ENCODE assay signal across 15 cellular contexts in the genomic region with DNA sequence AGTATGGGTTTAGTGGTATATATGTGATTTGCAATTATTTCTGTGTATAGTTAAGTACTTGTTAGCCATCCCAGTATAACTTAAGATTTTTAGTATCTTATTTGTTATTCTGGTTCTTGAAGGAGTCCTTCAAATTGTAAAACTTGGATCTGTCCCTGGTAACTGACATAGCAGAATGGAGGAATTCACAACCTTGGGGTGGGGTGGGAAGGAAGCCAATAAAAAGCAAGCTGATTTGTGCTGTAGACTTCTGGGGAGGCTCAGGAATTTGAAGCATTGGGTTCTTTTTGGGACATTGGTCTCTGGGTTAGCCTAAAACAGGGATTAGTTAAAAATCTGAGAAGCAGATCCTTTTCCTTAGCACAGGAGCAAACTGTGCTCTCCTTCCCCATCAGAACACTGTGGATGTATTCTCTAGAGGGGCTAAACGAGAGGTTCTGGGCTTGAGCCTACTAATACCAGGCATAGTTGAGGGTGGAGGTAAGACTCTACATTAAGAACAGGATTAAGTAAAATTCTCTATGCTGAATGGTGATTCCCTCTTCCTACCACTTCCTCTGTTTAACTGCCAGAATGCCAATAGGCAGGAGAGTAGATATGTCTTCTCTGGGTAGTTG. TPM values are rescaled to one million over a fixed set of nuclear protein-coding genes. Genes with fewer than 3 reads are reported as not detected.
A peak's percentile ranks its signal among the peaks of the same experiment; 100 is the strongest.
DNase-seq lines count a peak whose midpoint lies in the region; ATAC-seq and TF ChIP-seq lines count a peak whose summit lies in the region.
"Had no signal": no experiment of that assay in that cellular context is flagged by ENCODE, and none has a peak within 500 bp of the region (broad histone marks: within the 10 kb centered on the region; RNA-seq: fewer than 3 reads in every experiment).

No MANE protein-coding gene starts in this region.

- H3K4me3 Mint-ChIP-seq in activated CD8-positive, alpha-beta memory T cell treated with anti-CD3 and anti-CD28 coated beads, Interleukin-2, amount 10 ng/mL, durations not matched to agents 7 days and 5 days, result no peak overlapping the region
- H3K4me3 Mint-ChIP-seq in activated CD4-positive, alpha-beta memory T cell treated with anti-CD3 and anti-CD28 coated beads for 36 hours, result no peak overlapping the region
- no peak overlapping the region for H3K4me3 Mint-ChIP-seq in CD8-positive, alpha-beta memory T cell

- H3K4me1 Mint-ChIP-seq in activated CD8-positive, alpha-beta memory T cell treated with anti-CD3 and anti-CD28 coated beads, Interleukin-2, amount 10 ng/mL, durations not matched to agents 7 days and 5 days, result peaks cover 12% of the 10 kb centered on the region
- H3K4me1 Mint-ChIP-seq in activated CD4-positive, alpha-beta memory T cell treated with anti-CD3 and anti-CD28 coated beads for 36 hours (ENCODE audit: low read depth), result peaks cover 6% of the 10 kb centered on the region
- H3K4me1 Mint-ChIP-seq in CD8-positive, alpha-beta memory T cell, result peaks cover 12 to 18% (median 14%) of the 10 kb centered on the region in 3 donors

- POLR2A ChIA-PET in activated CD4-positive, alpha-beta memory T cell treated with anti-CD3 and anti-CD28 coated beads for 36 hours (lab: Charles Lee), result no interaction called here
- POLR2A ChIA-PET in CD8-positive, alpha-beta memory T cell (lab: Charles Lee), result no interaction called here

- WGBS in adrenal gland, 4 donors, result 73 to 100% (median 84%) methylated on average over 1 of the region's 1 CpG
- WGBS in testis, 2 donors, result 36 to 48% methylated on average over 1 of the region's 1 CpG

- intact Hi-C loops in adrenal gland (cut with DNase I) (no loop called here), testis (cut with DNase I; ENCODE audit: low total_unique reads) (no loop called here)
- intact Hi-C loops in activated CD4-positive, alpha-beta memory T cell treated with anti-CD3 and anti-CD28 coated beads for 36 hours (cut with micrococcal nuclease), result no loop called here

- peaks cover 63% of the 10 kb centered on the region for H3K36me3 Mint-ChIP-seq in activated CD8-positive, alpha-beta memory T cell treated with anti-CD3 and anti-CD28 coated beads, Interleukin-2, amount 10 ng/mL, durations not matched to agents 7 days and 5 days
- H3K36me3 Mint-ChIP-seq in activated CD4-positive, alpha-beta memory T cell treated with anti-CD3 and anti-CD28 coated beads for 36 hours, result peaks cover 56% of the 10 kb centered on the region
- peaks cover 22 to 78% (median 35%) of the 10 kb centered on the region in 3 donors for H3K36me3 Mint-ChIP-seq in CD8-positive, alpha-beta memory T cell

- TF ChIP-seq POLR2A in adrenal gland (IDR thresholded peaks at IDR 0.05) (no peak), testis (IDR thresholded peaks at IDR 0.05) (no peak)

- no peaks in the 10 kb centered on the region for H3K27me3 Mint-ChIP-seq in activated CD8-positive, alpha-beta memory T cell treated with anti-CD3 and anti-CD28 coated beads, Interleukin-2, amount 10 ng/mL, durations not matched to agents 7 days and 5 days
- H3K27me3 Mint-ChIP-seq in activated CD4-positive, alpha-beta memory T cell treated with anti-CD3 and anti-CD28 coated beads for 36 hours, result no peaks in the 10 kb centered on the region
- H3K27me3 Mint-ChIP-seq in CD8-positive, alpha-beta memory T cell, result peaks cover 0 to 3% of the 10 kb centered on the region in 2 donors

- peak overlapping the region in 3 of 5 donors; percentile 1 to 36 (median 15) for H3K27ac ChIP-seq in adrenal gland
- H3K27ac ChIP-seq in thoracic aorta, result peak overlapping the region; percentile 73 to 81
- H3K27ac ChIP-seq in testis, result peak overlapping the region in 1 of 2 donors; percentile 16
- no peak overlapping the region for H3K27ac ChIP-seq in CD8-positive, alpha-beta memory T cell (ENCODE audit: low read depth, low read length)
- H3K27ac ChIP-seq: 22Rv1 had no signal

- DNase-seq in activated CD8-positive, alpha-beta memory T cell treated with anti-CD3 and anti-CD28 coated beads, Interleukin-2, amount 10 ng/mL, durations not matched to agents 7 days and 5 days, result no peak
- no peak for DNase-seq in activated CD8-positive, alpha-beta memory T cell treated with anti-CD3 and anti-CD28 coated beads, Interleukin-2, amount 50 U/mL, for 48 hours
- DNase-seq in adrenal gland, result peak in 6 of 7 donors; percentile 25 to 62 (median 43)
- DNase-seq in hepatic stellate cell (ENCODE audit: low spot score), result peak; percentile 34
- DNase-seq in thoracic aorta (ENCODE audit: low spot score), result no peak
- DNase-seq in activated CD4-positive, alpha-beta memory T cell treated with anti-CD3 and anti-CD28 coated beads for 36 hours, result no peak
- DNase-seq in testis, result no peak
- no peak for DNase-seq in CD8-positive, alpha-beta memory T cell
- DNase-seq: activated CD4-positive, alpha-beta T cell treated with anti-CD3 and anti-CD28 coated beads, Interleukin-2, amount 50 U/mL, for 4 hours; effector CD4-positive, alpha-beta T cell; KG1; NCI-H446; small intestine; stimulated activated naive CD8-positive, alpha-beta T cell treated with anti-CD3 and anti-CD28 coated beads, Interleukin-15, Interleukin-2, amounts not matched to agents 100 U/mL and 50 U/mL, for 24 hours had no signal

- H3K36me3 ChIP-seq in adrenal gland (replicated peaks in 1 of 2), result peaks cover 0 to 51% of the 10 kb centered on the region in 2 donors
- H3K36me3 ChIP-seq in thoracic aorta, result peaks cover 31% of the 10 kb centered on the region
- no peaks in the 10 kb centered on the region for H3K36me3 ChIP-seq in testis (ENCODE audit: low read depth, missing control alignments)
- H3K36me3 ChIP-seq in CD8-positive, alpha-beta memory T cell (ENCODE audit: insufficient read depth, low read length), result peaks cover 20% of the 10 kb centered on the region

- TF ChIP-seq CTCF in adrenal gland (IDR thresholded peaks at IDR 0.05), result no peak
- TF ChIP-seq CTCF in thoracic aorta (IDR thresholded peaks at IDR 0.05), result no peak
- TF ChIP-seq CTCF in testis (IDR thresholded peaks at IDR 0.05), result no peak

- CTCF ChIA-PET in activated CD8-positive, alpha-beta memory T cell treated with anti-CD3 and anti-CD28 coated beads, Interleukin-2, amount 10 ng/mL, durations not matched to agents 7 days and 5 days (lab: Charles Lee), result interaction anchor here (1.2 kb wide), 1 partner anchor 10 kb away, joined by 4 read pairs; no protein-coding TSS in a partner anchor
- CTCF ChIA-PET in activated CD4-positive, alpha-beta memory T cell treated with anti-CD3 and anti-CD28 coated beads for 36 hours (lab: Charles Lee), result interaction anchor here (1.9 kb wide), 1 partner anchor 106 kb away, joined by 7 read pairs; a partner anchor contains a TSS
- CTCF ChIA-PET in CD8-positive, alpha-beta memory T cell (lab: Charles Lee), result no interaction called here

- H3K4me3 ChIP-seq in adrenal gland, result no peak overlapping the region
- H3K4me3 ChIP-seq in thoracic aorta, result no peak overlapping the region
- no peak overlapping the region for H3K4me3 ChIP-seq in testis
- H3K4me3 ChIP-seq in CD8-positive, alpha-beta memory T cell (ENCODE audit: low read length), result no peak overlapping the region

- H3K9me3 ChIP-seq in adrenal gland (replicated peaks in 1 of 3), result no peaks in the 10 kb centered on the region
- no peaks in the 10 kb centered on the region for H3K9me3 ChIP-seq in thoracic aorta
- no peaks in the 10 kb centered on the region for H3K9me3 ChIP-seq in testis
- no peaks in the 10 kb centered on the region for H3K9me3 ChIP-seq in CD8-positive, alpha-beta memory T cell (ENCODE audit: low read length)

- H3K9me3 Mint-ChIP-seq in activated CD8-positive, alpha-beta memory T cell treated with anti-CD3 and anti-CD28 coated beads, Interleukin-2, amount 10 ng/mL, durations not matched to agents 7 days and 5 days (ENCODE audit: low read depth), result no peaks in the 10 kb centered on the region
- H3K9me3 Mint-ChIP-seq in activated CD4-positive, alpha-beta memory T cell treated with anti-CD3 and anti-CD28 coated beads for 36 hours, result no peaks in the 10 kb centered on the region
- H3K9me3 Mint-ChIP-seq in CD8-positive, alpha-beta memory T cell, result no peaks in the 10 kb centered on the region

- H3K4me1 ChIP-seq in adrenal gland (replicated peaks in 1 of 2), result peaks cover 4 to 14% of the 10 kb centered on the region in 2 donors
- H3K4me1 ChIP-seq in thoracic aorta (ENCODE audit: control insufficient read depth in 1 of 2, low read depth in 2 of 2), result peaks cover 8 to 13% of the 10 kb centered on the region in 2 donors
- H3K4me1 ChIP-seq in testis, result peaks cover 9% of the 10 kb centered on the region
- H3K4me1 ChIP-seq in CD8-positive, alpha-beta memory T cell (ENCODE audit: insufficient read depth, low read length), result peaks cover 13% of the 10 kb centered on the region

- no peak for ATAC-seq in activated CD8-positive, alpha-beta memory T cell treated with anti-CD3 and anti-CD28 coated beads, Interleukin-2, amount 10 ng/mL, durations not matched to agents 7 days and 5 days
- ATAC-seq in thoracic aorta (ENCODE audit: insufficient number of reproducible peaks, low FRiP score, low read depth), result peak; percentile 61
- ATAC-seq: stimulated activated naive CD8-positive, alpha-beta T cell treated with anti-CD3 and anti-CD28 coated beads, Interleukin-15, Interleukin-2, amounts not matched to agents 100 U/mL and 50 U/mL, for 24 hours had no signal

- H3K27ac Mint-ChIP-seq in activated CD8-positive, alpha-beta memory T cell treated with anti-CD3 and anti-CD28 coated beads, Interleukin-2, amount 10 ng/mL, durations not matched to agents 7 days and 5 days, result peak overlapping the region; percentile 2
- H3K27ac Mint-ChIP-seq in activated CD4-positive, alpha-beta memory T cell treated with anti-CD3 and anti-CD28 coated beads for 36 hours, result no peak overlapping the region
- peak overlapping the region in 3 of 8 donors; percentile 32 to 53 (median 34) for H3K27ac Mint-ChIP-seq in CD8-positive, alpha-beta memory T cell

- H3K27me3 ChIP-seq in adrenal gland (no peaks in the 10 kb centered on the region), thoracic aorta (replicated peaks; ENCODE audit: insufficient read depth) (no peaks in the 10 kb centered on the region), testis (no peaks in the 10 kb centered on the region)
- no peaks in the 10 kb centered on the region for H3K27me3 ChIP-seq in CD8-positive, alpha-beta memory T cell (ENCODE audit: insufficient read depth, low read length, poor library complexity, severe bottlenecking)

RNA-seq across cellular contexts. Expression of a gene that starts 42.2 kb away (rescaled TPM):
- 100 to 1,000 TPM in 1 of 2 experiments, 10 to 100 TPM in 1; 96.9 to 104 TPM for total RNA-seq in activated CD8-positive, alpha-beta memory T cell treated with anti-CD3 and anti-CD28 coated beads, Interleukin-2, amount 10 ng/mL, durations not matched to agents 7 days and 5 days
- total RNA-seq in adrenal gland (10 to 100 TPM; 24.9 to 63.5 (median 45.3) TPM), thoracic aorta (10 to 100 TPM; 30.2 to 31.8 TPM), testis (100 to 1,000 TPM in 1 of 2 donors, 10 to 100 TPM in 1; 90.2 to 129 TPM)
- polyA plus RNA-seq in adrenal gland (10 to 100 TPM; 11.5 to 59.0 (median 16.9) TPM), testis (ENCODE audit: insufficient read depth, low read depth, low replicate concordance) (259 TPM)
- total RNA-seq in activated CD4-positive, alpha-beta memory T cell treated with anti-CD3 and anti-CD28 coated beads for 36 hours, result 100 to 1,000 TPM; 143 to 152 TPM
- 100 to 1,000 TPM; 113 to 117 TPM for total RNA-seq in CD8-positive, alpha-beta memory T cell
- 63.7 TPM for polyA plus RNA-seq in CD8-positive, alpha-beta memory T cell

RNA-seq across cellular contexts. Expression of a gene that starts 58.5 kb away (rescaled TPM):
- total RNA-seq in activated CD8-positive, alpha-beta memory T cell treated with anti-CD3 and anti-CD28 coated beads, Interleukin-2, amount 10 ng/mL, durations not matched to agents 7 days and 5 days, result 10 to 100 TPM; 24.1 to 24.4 TPM
- total RNA-seq in adrenal gland (100 to 1,000 TPM in 1 of 8 donors, 10 to 100 TPM in 7; 19.5 to 101 (median 36.2) TPM), thoracic aorta (10 to 100 TPM; 27.3 to 30.7 TPM), testis (10 to 100 TPM; 36.2 to 40.1 TPM)
- polyA plus RNA-seq in adrenal gland (10 to 100 TPM in 1 of 3 donors, 1 to 10 TPM in 2; 3.6 to 73.3 (median 7.1) TPM), testis (ENCODE audit: insufficient read depth, low read depth, low replicate concordance) (25.5 TPM)
- total RNA-seq in activated CD4-positive, alpha-beta memory T cell treated with anti-CD3 and anti-CD28 coated beads for 36 hours, result 10 to 100 TPM; 20.5 to 23.6 TPM
- 10 to 100 TPM; 22.8 to 24.8 TPM for total RNA-seq in CD8-positive, alpha-beta memory T cell
- polyA plus RNA-seq in CD8-positive, alpha-beta memory T cell, result 19.5 TPM

Comparison
In these comparisons a context has a peak if more than half of its experiments do, and no peak if none do; other contexts are left out.
1. DNase-seq: peak in adrenal gland (6 of 7) and hepatic stellate cell (single experiment); none in activated CD8-positive, alpha-beta memory T cell treated with anti-CD3 and anti-CD28 coated beads, Interleukin-2, amount 10 ng/mL, durations not matched to agents 7 days and 5 days (single experiment), activated CD8-positive, alpha-beta memory T cell treated with anti-CD3 and anti-CD28 coated beads, Interleukin-2, amount 50 U/mL, for 48 hours (single experiment), thoracic aorta (single experiment), activated CD4-positive, alpha-beta memory T cell treated with anti-CD3 and anti-CD28 coated beads for 36 hours (single experiment), testis (single experiment) and CD8-positive, alpha-beta memory T cell (0 of 5).